Comparison of ENCODE assay signal across 12 cellular contexts in genomic region chr11:940496-941135, GRCh38. TPM values are rescaled to one million over a fixed set of nuclear protein-coding genes. Genes with fewer than 3 reads are reported as not detected.
DNase-seq lines count a peak whose midpoint lies in the region; FAIRE-seq and TF ChIP-seq lines count a peak whose summit lies in the region.
"Had no signal": no experiment of that assay in that cellular context is flagged by ENCODE, and none has a peak within 500 bp of the region (broad histone marks: within the 10 kb centered on the region; RNA-seq: fewer than 3 reads in every experiment).

No MANE protein-coding gene starts in this region.

- H3K27ac ChIP-seq in endothelial cell of umbilical vein (ENCODE audit: insufficient read depth, low read depth, low read length), result no peak overlapping the region
- H3K27ac ChIP-seq in neural progenitor cell, result peak overlapping the region; percentile 56

- no peaks in the 10 kb centered on the region for H3K27me3 ChIP-seq in endothelial cell of umbilical vein (ENCODE audit: control insufficient read depth in 2 of 2, insufficient read depth in 2 of 2, low read length in 2 of 2)
- H3K27me3 ChIP-seq in neural progenitor cell, result no peaks in the 10 kb centered on the region

- FAIRE-seq in endothelial cell of umbilical vein (lab: Jason Lieb, UNC), result peak; percentile 58
- FAIRE-seq: endometrium had no signal

- TF ChIP-seq POLR2A in endothelial cell of umbilical vein (IDR thresholded peaks at IDR 0.05; ENCODE audit: low read depth, low read length), result no peak

- no peaks in the 10 kb centered on the region for H4K20me1 ChIP-seq in endothelial cell of umbilical vein (replicated peaks; ENCODE audit: control insufficient read depth, extremely low read depth, insufficient read depth, low read length)
- H4K20me1 ChIP-seq in neural progenitor cell (ENCODE audit: low read depth), result peaks cover 79% of the 10 kb centered on the region

- H2AFZ ChIP-seq in endothelial cell of umbilical vein (ENCODE audit: low read depth, low read length), result no peak overlapping the region
- H2AFZ ChIP-seq in neural progenitor cell (replicated peaks), result no peak overlapping the region

- peaks cover 57% of the 10 kb centered on the region for H3K4me1 Mint-ChIP-seq in neural progenitor cell
- peaks cover 39% of the 10 kb centered on the region for H3K4me1 Mint-ChIP-seq in activated CD4-positive, alpha-beta memory T cell treated with anti-CD3 and anti-CD28 coated beads for 36 hours (ENCODE audit: low read depth)

- H3K36me3 ChIP-seq in endothelial cell of umbilical vein (ENCODE audit: control insufficient read depth in 2 of 2, extremely low read depth in 1 of 2, insufficient read depth in 2 of 2, low read length in 2 of 2), result peaks cover 3% of the 10 kb centered on the region in 2 experiments
- H3K36me3 ChIP-seq in neural progenitor cell, result no peaks in the 10 kb centered on the region

- CTCF ChIA-PET in endothelial cell of umbilical vein (lab: Charles Lee), result interaction anchor here (0.6 to 1.5 kb wide), 6 partner anchors 8 to 440 kb away, joined by 3 to 7 read pairs (median 5); partner anchors contain the start of gene AP2A2
- CTCF ChIA-PET in activated CD4-positive, alpha-beta memory T cell treated with anti-CD3 and anti-CD28 coated beads for 36 hours (lab: Charles Lee), result no interaction called here

- no peak for TF ChIP-seq CTCF in endothelial cell of umbilical vein (IDR thresholded peaks at IDR 0.05; ENCODE audit: extremely low read depth in 1 of 2, insufficient read depth in 1 of 2, low read depth in 1 of 2, low read length in 2 of 2)
- TF ChIP-seq CTCF in neural progenitor cell (IDR thresholded peaks at IDR 0.05), result no peak

- no peak overlapping the region for H3K4me2 ChIP-seq in endothelial cell of umbilical vein (ENCODE audit: insufficient read depth, low read length)
- peak overlapping the region; percentile 60 for H3K4me2 ChIP-seq in neural progenitor cell

- BruUV-seq in endothelial cell of umbilical vein (replicated peaks; lab: Mats Ljungman, UMichigan), result no TSS peak

- peaks cover 2% of the 10 kb centered on the region for H3K9me3 Mint-ChIP-seq in neural progenitor cell
- no peaks in the 10 kb centered on the region for H3K9me3 Mint-ChIP-seq in activated CD4-positive, alpha-beta memory T cell treated with anti-CD3 and anti-CD28 coated beads for 36 hours

- H3K27me3 Mint-ChIP-seq in neural progenitor cell (ENCODE audit: insufficient read depth, low read depth), result peaks cover 5% of the 10 kb centered on the region
- no peaks in the 10 kb centered on the region for H3K27me3 Mint-ChIP-seq in activated CD4-positive, alpha-beta memory T cell treated with anti-CD3 and anti-CD28 coated beads for 36 hours

- dilution Hi-C loops in endothelial cell of umbilical vein (cut with MboI; ENCODE audit: extremely low pct_ligation_motif_present, low sequenced_read_pairs), result no loop called here

- no peaks in the 10 kb centered on the region for H3K9me3 ChIP-seq in endothelial cell of umbilical vein (replicated peaks; ENCODE audit: control insufficient read depth, insufficient read depth, low read length)
- no peaks in the 10 kb centered on the region for H3K9me3 ChIP-seq in neural progenitor cell (ENCODE audit: low read depth)

- POLR2A ChIA-PET in endothelial cell of umbilical vein (lab: Charles Lee), result no interaction called here
- POLR2A ChIA-PET in activated CD4-positive, alpha-beta memory T cell treated with anti-CD3 and anti-CD28 coated beads for 36 hours (lab: Charles Lee), result no interaction called here

- intact Hi-C loops in endothelial cell of umbilical vein (cut with micrococcal nuclease), result loop anchor here (1.0 kb wide), 1 partner anchor 9 kb away; no protein-coding TSS in a partner anchor
- intact Hi-C loops in activated CD4-positive, alpha-beta memory T cell treated with anti-CD3 and anti-CD28 coated beads for 36 hours (cut with micrococcal nuclease), result no loop called here

- peak; percentile 64 for DNase-seq in G401 (ENCODE audit: low spot score)
- peak; percentile 28 for DNase-seq in NCI-H345 (lab: John Stamatoyannopoulos, UW)
- DNase-seq in endothelial cell of umbilical vein (ENCODE audit: low read depth, low spot score), result peak; percentile 76
- DNase-seq in neural progenitor cell (ENCODE audit: low spot score), result peak; percentile 77
- DNase-seq in activated CD4-positive, CD25-positive, alpha-beta regulatory T cell treated with anti-CD3 and anti-CD28 coated beads, Interleukin-2, amount 50 U/mL, for 72 hours, result no peak
- DNase-seq in SW480 (ENCODE audit: low spot score), result no peak
- no peak for DNase-seq in activated CD4-positive, alpha-beta memory T cell treated with anti-CD3 and anti-CD28 coated beads for 36 hours
- DNase-seq: activated CD4-positive, alpha-beta T cell treated with anti-CD3 and anti-CD28 coated beads, Interleukin-2, amount 50 U/mL, for 4 hours; MM.1S; NCI-H82; stimulated activated naive CD4-positive, alpha-beta T cell had no signal

- H3K79me2 ChIP-seq in endothelial cell of umbilical vein (ENCODE audit: control insufficient read depth, insufficient read depth, low read length) (peaks cover 67% of the 10 kb centered on the region), neural progenitor cell (ENCODE audit: low read depth) (peaks cover 96% of the 10 kb centered on the region)

- peak overlapping the region; percentile 74 for H3K27ac Mint-ChIP-seq in neural progenitor cell
- no peak overlapping the region for H3K27ac Mint-ChIP-seq in activated CD4-positive, alpha-beta memory T cell treated with anti-CD3 and anti-CD28 coated beads for 36 hours

- no peak overlapping the region for H3K9ac ChIP-seq in endothelial cell of umbilical vein (replicated peaks; ENCODE audit: extremely low read depth, insufficient read depth, low read length)
- no peak overlapping the region for H3K9ac ChIP-seq in neural progenitor cell

- H3K4me3 Mint-ChIP-seq in neural progenitor cell, result no peak overlapping the region
- H3K4me3 Mint-ChIP-seq in activated CD4-positive, alpha-beta memory T cell treated with anti-CD3 and anti-CD28 coated beads for 36 hours, result no peak overlapping the region

- in situ Hi-C loops in G401 (cut with HindIII; ENCODE audit: low sequenced_read_pairs), result no loop called here

- H3K9me1 ChIP-seq in endothelial cell of umbilical vein (replicated peaks; ENCODE audit: control insufficient read depth, extremely low read depth, insufficient read depth, low read length), result no peaks in the 10 kb centered on the region

- peaks cover 48% of the 10 kb centered on the region for H3F3A ChIP-seq in neural progenitor cell (ENCODE audit: low read depth)

- peaks cover 16% of the 10 kb centered on the region for H3K4me1 ChIP-seq in endothelial cell of umbilical vein (ENCODE audit: control insufficient read depth, extremely low read depth, insufficient read depth, low read length)
- peaks cover 44% of the 10 kb centered on the region for H3K4me1 ChIP-seq in neural progenitor cell

- H3K4me3 ChIP-seq in endothelial cell of umbilical vein (replicated peaks in 1 of 3; ENCODE audit: insufficient read depth in 1 of 3, low read depth in 1 of 3, low read length in 3 of 3), result no peak overlapping the region
- peak overlapping the region; percentile 1 for H3K4me3 ChIP-seq in neural progenitor cell

- H3K36me3 Mint-ChIP-seq in neural progenitor cell, result peaks cover 5% of the 10 kb centered on the region
- peaks cover 17% of the 10 kb centered on the region for H3K36me3 Mint-ChIP-seq in activated CD4-positive, alpha-beta memory T cell treated with anti-CD3 and anti-CD28 coated beads for 36 hours

TF ChIP-seq in endothelial cell of umbilical vein, 7 proteins besides CTCF, POLR2A, EP300 and RAD21:
- no peak for TF ChIP-seq JUN (IDR thresholded peaks at IDR 0.05; ENCODE audit: borderline replicate concordance, insufficient read depth, insufficient read length, low read depth)
- no peak for TF ChIP-seq EZH2 (IDR thresholded peaks at IDR 0.05; ENCODE audit: borderline replicate concordance, low read depth, low read length, severe bottlenecking)
- TF ChIP-seq POLR2AphosphoS5 (IDR thresholded peaks at IDR 0.05; ENCODE audit: insufficient read depth, low read depth, low read length), result no peak
- no peak for TF ChIP-seq MYC (IDR thresholded peaks at IDR 0.05; ENCODE audit: low read depth, low read length)
- TF ChIP-seq GATA2 (IDR thresholded peaks at IDR 0.05; ENCODE audit: insufficient read depth, insufficient read length, low read depth, low read length), result no peak
- no peak for TF ChIP-seq FOS (IDR thresholded peaks at IDR 0.05; ENCODE audit: borderline replicate concordance, insufficient read depth, low read length)
- no peak for TF ChIP-seq MAX (IDR thresholded peaks at IDR 0.05; ENCODE audit: insufficient read depth, insufficient read length)
TF ChIP-seq in endothelial cell of umbilical vein: peak in this region for 0.

RNA-seq across cellular contexts. Expression of gene AP2A2, which starts 14.9 kb away (rescaled TPM):
- total RNA-seq in G401 (2014; rRNA removed; shearing (Covaris generic)), result 47.5 and 57.1 TPM in 2 replicates
- total RNA-seq in endothelial cell of umbilical vein, result 92.5 and 92.6 TPM in 2 replicates
- 89.5 and 109 TPM in 2 replicates for polyA plus RNA-seq in endothelial cell of umbilical vein
- 59.7 and 67.5 TPM in 2 replicates for polyA plus RNA-seq in endothelial cell of umbilical vein (2011; cell fraction: cytosol; rRNA removed)
- 207 and 227 TPM in 2 replicates for polyA plus RNA-seq in endothelial cell of umbilical vein (2011; cell fraction: nucleus; rRNA removed)
- polyA plus RNA-seq in endothelial cell of umbilical vein (2012), result 60.5 and 72.6 TPM in 2 replicates
- 91.0 and 107 TPM in 2 replicates for polyA minus RNA-seq in endothelial cell of umbilical vein
- polyA minus RNA-seq in endothelial cell of umbilical vein (2011; cell fraction: cytosol; rRNA and poly(A)+ RNA removed), result 42.9 TPM
- polyA minus RNA-seq in endothelial cell of umbilical vein (2011; cell fraction: nucleus; rRNA and poly(A)+ RNA removed), result 99.5 and 108 TPM in 2 replicates
- 50.4 and 67.5 TPM in 2 replicates for total RNA-seq in neural progenitor cell (ENCODE audit: low replicate concordance)
- 10 to 100 TPM; 42.8 to 44.1 TPM for total RNA-seq in activated CD4-positive, alpha-beta memory T cell treated with anti-CD3 and anti-CD28 coated beads for 36 hours

RNA-seq across cellular contexts. Expression of gene CHID1, which starts 30.0 kb away (rescaled TPM):
- total RNA-seq in G401 (2014; rRNA removed; shearing (Covaris generic)), result 64.2 and 83.4 TPM in 2 replicates
- total RNA-seq in endothelial cell of umbilical vein (86.2 and 89.8 TPM in 2 replicates), neural progenitor cell (ENCODE audit: low replicate concordance) (56.6 and 62.9 TPM in 2 replicates)
- polyA plus RNA-seq in endothelial cell of umbilical vein, result 98.2 and 107 TPM in 2 replicates
- polyA plus RNA-seq in endothelial cell of umbilical vein (2011; cell fraction: cytosol; rRNA removed), result 117 and 125 TPM in 2 replicates
- 65.5 and 66.9 TPM in 2 replicates for polyA plus RNA-seq in endothelial cell of umbilical vein (2011; cell fraction: nucleus; rRNA removed)
- 95.2 and 134 TPM in 2 replicates for polyA plus RNA-seq in endothelial cell of umbilical vein (2012)
- polyA minus RNA-seq in endothelial cell of umbilical vein, result 75.0 and 96.4 TPM in 2 replicates
- polyA minus RNA-seq in endothelial cell of umbilical vein (2011; cell fraction: cytosol; rRNA and poly(A)+ RNA removed), result 23.1 TPM
- 27.8 and 31.1 TPM in 2 replicates for polyA minus RNA-seq in endothelial cell of umbilical vein (2011; cell fraction: nucleus; rRNA and poly(A)+ RNA removed)
- 10 to 100 TPM; 61.5 to 61.6 TPM for total RNA-seq in activated CD4-positive, alpha-beta memory T cell treated with anti-CD3 and anti-CD28 coated beads for 36 hours

Comparison
In these comparisons a context has a peak if more than half of its experiments do, and no peak if none do; other contexts are left out.
1. DNase-seq: peak in G401 (single experiment), NCI-H345 (single experiment), endothelial cell of umbilical vein (single experiment) and neural progenitor cell (single experiment); none in activated CD4-positive, CD25-positive, alpha-beta regulatory T cell treated with anti-CD3 and anti-CD28 coated beads, Interleukin-2, amount 50 U/mL, for 72 hours (single experiment), SW480 (single experiment) and activated CD4-positive, alpha-beta memory T cell treated with anti-CD3 and anti-CD28 coated beads for 36 hours (single experiment).